In the genomic region with DNA sequence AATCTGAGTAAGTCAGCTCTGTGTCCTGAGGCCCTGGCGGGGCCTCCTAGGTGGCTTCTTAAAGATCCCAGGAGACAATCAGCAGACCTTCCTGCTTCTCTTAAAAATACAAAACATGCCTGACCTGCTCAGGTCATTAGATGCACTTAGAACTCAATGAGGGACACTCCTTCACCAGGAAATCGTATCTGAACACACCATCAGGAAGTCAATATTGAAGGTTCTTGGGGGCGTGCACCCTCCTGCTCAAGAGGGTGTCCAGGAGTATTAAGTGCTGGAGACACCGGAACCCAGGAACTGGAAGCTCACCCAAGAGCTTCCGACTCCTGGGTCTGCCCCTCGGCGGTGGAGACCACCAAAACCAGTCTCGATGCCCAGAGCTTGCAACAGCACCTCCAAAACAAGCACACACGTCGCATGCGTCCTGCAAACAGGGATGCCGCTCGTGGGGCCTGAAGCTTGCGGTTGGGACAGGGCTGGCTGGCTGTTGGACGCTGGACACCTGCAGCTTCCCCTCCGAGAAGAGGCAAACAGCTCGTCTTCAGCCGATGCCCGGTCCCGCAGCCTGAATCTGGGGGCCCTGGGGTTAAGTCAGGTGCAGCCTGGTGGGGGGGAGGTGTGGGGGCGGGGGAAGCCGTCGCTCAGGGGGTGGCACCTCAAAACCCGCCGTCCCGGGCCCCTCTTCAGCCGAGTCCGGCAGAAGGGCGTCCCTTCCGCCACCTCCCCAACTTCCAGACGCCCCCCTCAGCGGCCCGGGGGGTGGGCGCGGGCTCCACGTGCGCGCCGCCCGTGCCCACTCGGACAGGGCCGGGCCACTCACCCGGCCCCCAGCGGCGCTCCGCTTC, we compare ENCODE assay signal across 8 cellular contexts.
DNase-seq lines count a peak whose midpoint lies in the region; ATAC-seq and TF ChIP-seq lines count a peak whose summit lies in the region.

No MANE protein-coding gene starts in this region.

- ATAC-seq in GM21619 (IDR thresholded peaks at IDR 0.05; ENCODE audit: unreplicated experiment) (peak; percentile 24), GM18519 (IDR thresholded peaks at IDR 0.05; ENCODE audit: low FRiP score, unreplicated experiment) (no peak)

- POLR2A ChIA-PET in GM10248 (lab: Yijun Ruan, JAX) = no interaction called here

- no peaks in the 10 kb centered on the region for H4K20me1 ChIP-seq in OCI-LY3 (ENCODE audit: insufficient read depth, low read length)

- TF ChIP-seq POLR2A in erythroblast (IDR thresholded peaks at IDR 0.05; ENCODE audit: low read length) = no peak

- H3K4me2 ChIP-seq in OCI-LY3 (ENCODE audit: low read length) = peak overlapping the region; percentile 97
- H3K4me2 ChIP-seq in parathyroid adenoma (ENCODE audit: low read length) = peak overlapping the region; percentile 78

- H3K36me3 ChIP-seq in OCI-LY3 (replicated peaks; ENCODE audit: low read depth, low read length) (peaks cover 2% of the 10 kb centered on the region), parathyroid adenoma (ENCODE audit: control insufficient read depth, insufficient read depth, low read length) (no peaks in the 10 kb centered on the region)

- no peak overlapping the region for H3K27ac ChIP-seq in OCI-LY3 (ENCODE audit: low read length)
- H3K27ac ChIP-seq in parathyroid adenoma = no peak overlapping the region

- H3K27me3 ChIP-seq in OCI-LY3 (ENCODE audit: low read depth, low read length) (no peaks in the 10 kb centered on the region; the same call in 1 of the 2 replicates), parathyroid adenoma (ENCODE audit: control insufficient read depth, insufficient read depth, low read length) (no peaks in the 10 kb centered on the region)

- CTCF ChIA-PET in GM10248 (lab: Yijun Ruan, JAX) = interaction anchor here (1.3 kb wide), 1 partner anchor 11 kb away, joined by 3 read pairs; no protein-coding TSS in a partner anchor

- H3K4me3 ChIP-seq in OCI-LY3 (ENCODE audit: low read length) (peak overlapping the region; percentile 84), parathyroid adenoma (ENCODE audit: low read depth, low read length) (peak overlapping the region; percentile 54)

- H3K79me2 ChIP-seq in OCI-LY3 (ENCODE audit: low read length) = no peaks in the 10 kb centered on the region
- no peaks in the 10 kb centered on the region for H3K79me2 ChIP-seq in parathyroid adenoma

- DNase-seq in GM10248 (ENCODE audit: extremely low spot score) (peak; percentile 40), erythroblast (lab: John Stamatoyannopoulos, UW) (peak; percentile 8 to 45), DMS114 treated with DMSO at 0.1 percent for 48 hours (lab: John Stamatoyannopoulos, UW; ENCODE audit: unreplicated experiment) (no peak), cerebellar nuclear complex (lab: John Stamatoyannopoulos, UW) (no peak)

- H2AFZ ChIP-seq in OCI-LY3 (ENCODE audit: low read depth, low read length) = 0 out of 2 replicates have a peak overlapping the region, but pooled peaks have one; percentile 64
- peak overlapping the region; percentile 70 for H2AFZ ChIP-seq in parathyroid adenoma

- no peaks in the 10 kb centered on the region for H3K9me3 ChIP-seq in OCI-LY3 (ENCODE audit: insufficient read depth, low read length)
- H3K9me3 ChIP-seq in parathyroid adenoma (ENCODE audit: control insufficient read depth, low read length) = no peaks in the 10 kb centered on the region

- H3K4me1 ChIP-seq in OCI-LY3 (ENCODE audit: low read length) (peaks cover 3% of the 10 kb centered on the region; the same call in 1 of the 2 replicates), parathyroid adenoma (peaks cover 6% of the 10 kb centered on the region)

- TF ChIP-seq CTCF in GM10248 (IDR thresholded peaks at IDR 0.05; ENCODE audit: control extremely low read depth, extremely low read depth, low read depth, missing control alignments) (no peak), OCI-LY3 (IDR thresholded peaks at IDR 0.05; ENCODE audit: low read depth, low read length) (no peak), parathyroid adenoma (IDR thresholded peaks at IDR 0.05) (no peak)

- H3K9ac ChIP-seq in OCI-LY3 (ENCODE audit: low read length) (peak overlapping the region; percentile 48), parathyroid adenoma (no peak overlapping the region)

Comparison
In these comparisons a context has a peak if more than half of its experiments do, and no peak if none do; other contexts are left out.
1. DNase-seq: peak in GM10248 (single experiment) and erythroblast (2 of 2); none in DMS114 treated with DMSO at 0.1 percent for 48 hours (single experiment) and cerebellar nuclear complex (0 of 2).